25 cellular contexts compared by ENCODE assay signal in the genomic region with DNA sequence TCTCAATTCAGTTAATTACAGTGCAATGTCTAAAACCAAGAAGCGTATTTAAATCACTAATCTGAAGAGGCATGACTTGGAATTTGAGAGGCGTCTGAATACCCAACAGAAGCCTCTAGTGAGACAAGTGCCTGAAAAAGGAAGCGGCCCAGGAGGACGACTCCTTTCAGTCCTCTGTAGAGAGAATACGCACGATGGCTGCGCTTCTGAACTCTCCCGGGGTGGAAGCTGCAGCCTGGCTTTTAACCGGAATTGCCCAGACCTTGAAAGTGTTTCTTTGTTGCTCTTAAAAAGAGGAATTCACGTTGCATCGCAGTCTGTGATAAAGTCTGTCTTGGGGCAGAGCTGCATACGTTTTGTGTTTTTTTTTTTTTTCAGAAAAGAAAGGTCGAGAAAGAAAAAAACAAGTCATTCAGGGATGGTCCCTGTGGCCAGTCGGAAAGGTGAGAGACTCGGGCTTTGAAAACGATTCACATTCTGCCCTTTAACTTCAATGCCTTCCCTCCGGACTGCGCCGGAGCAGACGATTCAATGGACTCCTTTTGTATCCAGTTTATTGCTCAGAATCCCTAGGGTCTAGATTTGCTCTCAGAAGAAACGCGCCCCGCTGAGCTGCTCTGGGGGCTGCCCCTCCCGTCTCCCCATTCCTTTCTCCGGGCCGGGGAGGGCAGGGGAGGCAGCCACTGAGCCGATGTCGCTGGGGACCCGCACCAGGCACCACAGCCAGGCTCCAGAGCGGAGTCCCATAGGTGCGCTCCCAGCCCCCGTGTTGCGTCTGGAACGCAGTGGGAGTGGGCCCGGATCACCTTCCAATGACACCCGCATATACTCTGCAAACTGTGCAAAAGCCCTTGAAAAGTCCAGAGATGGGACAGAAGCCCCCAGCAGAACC. TPM values are rescaled to one million over a fixed set of nuclear protein-coding genes. Genes with fewer than 3 reads are reported as not detected.
DNase-seq lines count a peak whose midpoint lies in the region; ATAC-seq and TF ChIP-seq lines count a peak whose summit lies in the region.
"Had no signal": no experiment of that assay in that cellular context is flagged by ENCODE, and none has a peak within 500 bp of the region (broad histone marks: within the 10 kb centered on the region; RNA-seq: fewer than 3 reads in every experiment).

No MANE protein-coding gene starts in this region.

- H3K4me3 ChIP-seq in body of pancreas (peak overlapping the region; percentile 62 to 83), tibial nerve (no peak overlapping the region)
- H3K4me3 ChIP-seq: Peyer's patch, thoracic aorta had no signal

- H3K4me1 ChIP-seq in body of pancreas (peaks cover 63% of the 10 kb centered on the region), tibial nerve (peaks cover 0 to 29% (median 0%) of the 10 kb centered on the region in 4 donors)

- DNase-seq in NCI-H1436 treated with DMSO at 0.1 percent for 48 hours (lab: John Stamatoyannopoulos, UW) = peak; percentile 21
- no peak for DNase-seq in NCI-H1436 (lab: John Stamatoyannopoulos, UW)
- DNase-seq in body of pancreas = peak in 1 of 4 donors; percentile 41
- no peak for DNase-seq in type B pancreatic cell (ENCODE audit: extremely low spot score, unreplicated experiment)
- DNase-seq in COLO668 (lab: John Stamatoyannopoulos, UW; ENCODE audit: unreplicated experiment) = no peak
- no peak for DNase-seq in tibial nerve (ENCODE audit: low spot score in 2 of 2)
- DNase-seq: activated CD4-positive, alpha-beta T cell treated with anti-CD3 and anti-CD28 coated beads for 1 hour; activated naive CD4-positive, alpha-beta T cell treated with Interleukin-2 at 50 U/mL for 16 hours; activated T-cell treated with anti-CD3 and anti-CD28 coated beads, Interleukin-2, amount 50 U/mL, for 48 hours; amniotic stem cell; mesenchymal stem cell; NCI-H2171; NCI-H510A treated with DMSO at 0.1 percent for 48 hours; Peyer's patch had no signal

- H3K36me3 Mint-ChIP-seq in nephron (ENCODE audit: low read depth) = no peaks in the 10 kb centered on the region
- H3K36me3 Mint-ChIP-seq in type B pancreatic cell = no peaks in the 10 kb centered on the region
- H3K36me3 Mint-ChIP-seq: stimulated activated memory B cell treated with anti-CD40 and anti-IgM and Interleukin-4, amounts not matched to agents 10 μg/mL and 1 μg/mL and 100 μg/mL, for 72 hours had no signal

- TF ChIP-seq CTCF in body of pancreas (IDR thresholded peaks at IDR 0.05) (no peak), nephron (IDR thresholded peaks at IDR 0.05; ENCODE audit: unreplicated experiment in 3 of 3) (no peak), type B pancreatic cell (conservative IDR thresholded peaks at IDR 0.05) (no peak), tibial nerve (IDR thresholded peaks at IDR 0.05) (no peak)

- H3K9me3 Mint-ChIP-seq in nephron (peaks cover 5% of the 10 kb centered on the region), type B pancreatic cell (no peaks in the 10 kb centered on the region)
- H3K9me3 Mint-ChIP-seq: dendritic cell treated with granulocyte-macrophage colony-stimulating factor and Interleukin-4, amounts not matched to agents 40 ng/mL and 50 ng/mL, for 4 days; stimulated activated memory B cell treated with anti-CD40 and anti-IgM and Interleukin-4, amounts not matched to agents 10 μg/mL and 1 μg/mL and 100 μg/mL, for 72 hours had no signal

- no peaks in the 10 kb centered on the region for H3K27me3 ChIP-seq in body of pancreas
- peaks cover 0 to 84% of the 10 kb centered on the region in 2 donors for H3K27me3 ChIP-seq in tibial nerve

- H3K27me3 Mint-ChIP-seq in nephron (ENCODE audit: low read depth) = peaks cover 97% of the 10 kb centered on the region
- peaks cover 87% of the 10 kb centered on the region for H3K27me3 Mint-ChIP-seq in type B pancreatic cell

- intact Hi-C loops in body of pancreas (cut with DNase I) = no loop called here

- TF ChIP-seq EP300 in tibial nerve (IDR thresholded peaks at IDR 0.05) = no peak

- H3K4me3 Mint-ChIP-seq in nephron (peak overlapping the region; percentile 55 to 63 (median 60)), type B pancreatic cell (peak overlapping the region; percentile 58)
- H3K4me3 Mint-ChIP-seq: dendritic cell treated with granulocyte-macrophage colony-stimulating factor and Interleukin-4, amounts not matched to agents 40 ng/mL and 50 ng/mL, for 4 days; stimulated activated memory B cell treated with anti-CD40 and anti-IgM and Interleukin-4, amounts not matched to agents 10 μg/mL and 1 μg/mL and 100 μg/mL, for 72 hours had no signal

- H3K27ac ChIP-seq in body of pancreas (peak overlapping the region; percentile 80 to 92 (median 85)), tibial nerve (no peak overlapping the region)
- H3K27ac ChIP-seq: 22Rv1, Peyer's patch, thoracic aorta had no signal

- H3K9me3 ChIP-seq in body of pancreas (no peaks in the 10 kb centered on the region), tibial nerve (no peaks in the 10 kb centered on the region)
- H3K9me3 ChIP-seq: Peyer's patch, thoracic aorta had no signal

- TF ChIP-seq POLR2A in body of pancreas (IDR thresholded peaks at IDR 0.05) (no peak), tibial nerve (IDR thresholded peaks at IDR 0.05) (no peak)

- H3K36me3 ChIP-seq in body of pancreas (replicated peaks in 1 of 2; ENCODE audit: insufficient read depth in 1 of 2, low read depth in 2 of 2) (no peaks in the 10 kb centered on the region), tibial nerve (no peaks in the 10 kb centered on the region)
- H3K36me3 ChIP-seq: Peyer's patch, thoracic aorta had no signal

- ATAC-seq in body of pancreas (no peak), HG03521 (IDR thresholded peaks at IDR 0.05; ENCODE audit: unreplicated experiment) (no peak)
- ATAC-seq: HCT116; stimulated activated memory B cell treated with anti-CD40 and anti-IgM and Interleukin-4, amounts not matched to agents 10 μg/mL and 1 μg/mL and 100 μg/mL, for 72 hours had no signal

- WGBS in body of pancreas, 2 donors = 5 to 19% methylated on average over 20 to 36 of the region's 36 CpGs
- 1% methylated on average over 23 to 33 of the region's 36 CpGs for WGBS in tibial nerve, 2 donors

- peaks cover 6% of the 10 kb centered on the region for H3K4me1 Mint-ChIP-seq in nephron
- H3K4me1 Mint-ChIP-seq in type B pancreatic cell (ENCODE audit: unreplicated experiment) = peaks cover 3% of the 10 kb centered on the region
- H3K4me1 Mint-ChIP-seq: stimulated activated memory B cell treated with anti-CD40 and anti-IgM and Interleukin-4, amounts not matched to agents 10 μg/mL and 1 μg/mL and 100 μg/mL, for 72 hours had no signal

- H3K27ac Mint-ChIP-seq in nephron (no peak overlapping the region), type B pancreatic cell (no peak overlapping the region)
- H3K27ac Mint-ChIP-seq: dendritic cell treated with granulocyte-macrophage colony-stimulating factor and Interleukin-4, amounts not matched to agents 40 ng/mL and 50 ng/mL, for 4 days; stimulated activated memory B cell treated with anti-CD40 and anti-IgM and Interleukin-4, amounts not matched to agents 10 μg/mL and 1 μg/mL and 100 μg/mL, for 72 hours had no signal

RNA-seq across cellular contexts. Expression of a gene that starts 1.0 kb away (rescaled TPM):
- total RNA-seq in body of pancreas (100 to 1,000 TPM in 1 of 2 donors, 10 to 100 TPM in 1; 48.3 to 138 TPM), type B pancreatic cell (ENCODE audit: low replicate concordance) (0.51 and 1.4 TPM in 2 replicates), tibial nerve (under 1 TPM in 1 of 4 donors, not detected in 3; 0.90 TPM)
- total RNA-seq: cardiac septum, fibroblast of lung, MCF 10A, omental fat pad, Peyer's patch, thoracic aorta had no signal

Comparison
In these comparisons a context has a peak if more than half of its experiments do, and no peak if none do; other contexts are left out.
1. H3K27ac ChIP-seq: peak in body of pancreas (4 of 4); none in tibial nerve (0 of 4).
2. H3K4me3 ChIP-seq: peak in body of pancreas (2 of 2); none in tibial nerve (0 of 4).
3. RNA of a gene that starts 1.0 kb away (total RNA-seq): 48.3 to 138 TPM in body of pancreas; 0.51 to 1.4 TPM in type B pancreatic cell and 0.90 TPM in tibial nerve; every median in the first group is over 10 times any median in the second.